In the genomic region with DNA sequence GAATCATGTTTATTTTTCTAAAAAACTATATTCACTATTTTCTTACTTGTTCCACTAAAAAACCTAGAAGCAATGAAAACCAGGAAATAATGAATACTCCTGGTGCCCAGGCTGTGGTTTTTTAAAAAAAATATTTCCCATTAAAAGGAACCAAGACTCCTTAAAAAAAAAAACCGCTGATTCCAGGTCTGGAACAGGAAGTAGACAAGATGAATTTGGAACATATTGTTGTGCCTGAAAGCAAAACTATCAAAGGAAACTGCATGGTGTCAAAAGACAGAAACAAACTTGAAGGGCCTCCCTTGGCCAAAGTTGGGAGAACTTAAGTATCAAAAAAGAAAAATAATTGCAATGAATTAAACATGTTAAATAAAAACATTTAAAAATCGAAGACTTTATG, we compare ENCODE assay signal across 16 cellular contexts.
"Had no signal": no experiment of that assay in that cellular context is flagged by ENCODE, and none has a peak within 500 bp of the region (broad histone marks: within the 10 kb centered on the region; RNA-seq: fewer than 3 reads in every experiment).

No MANE protein-coding gene starts in this region.

- H3K27me3 ChIP-seq: body of pancreas, upper lobe of right lung had no signal

- H3K4me3 ChIP-seq: body of pancreas, thoracic aorta, upper lobe of right lung had no signal

- ATAC-seq: activated CD8-positive, alpha-beta T cell treated with anti-CD3 and anti-CD28 coated beads for 36 hours; activated T-helper 17 cell treated with anti-CD3 and anti-CD28 coated beads, Interleukin-2, amount 50 U/mL, for 72 hours; body of pancreas; left lobe of liver; stimulated activated naive B cell treated with anti-CD40 and anti-IgM and Interleukin-4, amounts not matched to agents 10 μg/mL and 1 μg/mL and 100 μg/mL, for 72 hours; upper lobe of right lung had no signal

- H3K4me1 ChIP-seq: body of pancreas had no signal

- DNase-seq: activated CD4-positive, alpha-beta T cell treated with anti-CD3 and anti-CD28 coated beads, Interleukin-2, amount 10 ng/mL, durations not matched to agents 24 days and 14 days; activated CD8-positive, alpha-beta T cell treated with anti-CD3 and anti-CD28 coated beads for 36 hours; activated naive CD4-positive, alpha-beta T cell; activated T-cell treated with anti-CD3 and anti-CD28 coated beads, Interleukin-2, amount 50 U/mL, for 1 hour; body of pancreas; endodermal cell; head of caudate nucleus; kidney; occipital lobe; posterior cingulate gyrus; stimulated activated naive B cell treated with anti-CD40 and anti-IgM and Interleukin-4, amounts not matched to agents 10 μg/mL and 1 μg/mL and 100 μg/mL, for 72 hours; T-helper 9 cell; upper lobe of right lung had no signal

- H3K27ac ChIP-seq: body of pancreas, thoracic aorta, upper lobe of right lung had no signal

- H3K9me3 ChIP-seq: body of pancreas, thoracic aorta, upper lobe of right lung had no signal

- H3K36me3 ChIP-seq: thoracic aorta, upper lobe of right lung had no signal
